8 cellular contexts compared by ENCODE assay signal in genomic region chr14:69152944-69153847, GRCh38.
DNase-seq lines count a peak whose midpoint lies in the region; ATAC-seq and TF ChIP-seq lines count a peak whose summit lies in the region.

Gene DCAF5 (minus strand): TSS chr14:69153119. CDS start chr14:69152978, 141 bp downstream.

- no peak for TF ChIP-seq CTCF in choroid plexus epithelial cell (conservative IDR thresholded peaks at IDR 0.05; ENCODE audit: low read depth, low read length)

- DNase-seq in Ammon's horn (ENCODE audit: low spot score) (peak; percentile 95), GM19238 (ENCODE audit: insufficient read length, low spot score) (peak; percentile 98), NCI-H524 treated with DMSO at 0.1 percent for 48 hours (lab: John Stamatoyannopoulos, UW) (peak; percentile 72), choroid plexus epithelial cell (ENCODE audit: low read depth) (peak; percentile 97), kidney tubule cell (ENCODE audit: low spot score) (peak; percentile 96)
- DNase-seq in activated CD4-positive, alpha-beta T cell treated with anti-CD3 and anti-CD28 coated beads for 4 hours: peak; percentile 92
- DNase-seq in stimulated activated CD4-positive, alpha-beta T cell treated with anti-CD3 and anti-CD28 coated beads, Interleukin-1b, Interleukin-23, amount 100 ng/mL, for 1 hour (ENCODE audit: low read depth in 2 of 2): peak; percentile 80 to 81

- ATAC-seq in HG03442 (IDR thresholded peaks at IDR 0.05; ENCODE audit: unreplicated experiment): peak; percentile 81

- peak within 1 kb of the TSS; percentile 84 for H3K4me3 ChIP-seq in choroid plexus epithelial cell (ENCODE audit: low read depth, low read length)

Comparison
In these comparisons a context has a peak if more than half of its experiments do, and no peak if none do; other contexts are left out.
1. Peak in every context shown above with its lines: DNase-seq, ATAC-seq and H3K4me3 ChIP-seq.